Comparison of ENCODE assay signal across 27 cellular contexts in genomic region chr20:53971096-53971683, GRCh38.
"Had no signal": no experiment of that assay in that cellular context is flagged by ENCODE, and none has a peak within 500 bp of the region (broad histone marks: within the 10 kb centered on the region; RNA-seq: fewer than 3 reads in every experiment).

No MANE protein-coding gene starts in this region.

- H3K27ac ChIP-seq: colonic mucosa, epithelial cell of prostate, esophagus squamous epithelium, foreskin keratinocyte, gastroesophageal sphincter, heart left ventricle, hepatocyte, left lung, lower lobe of right lung had no signal

- H3K27me3 ChIP-seq: colonic mucosa, esophagus squamous epithelium, foreskin keratinocyte, gastroesophageal sphincter, heart left ventricle, hepatocyte, left lung had no signal

- FAIRE-seq: endometrium, frontal cortex, kidney had no signal

- H3K9me3 ChIP-seq: colonic mucosa, esophagus squamous epithelium, gastroesophageal sphincter, lower lobe of right lung had no signal

- H3K79me2 ChIP-seq: hepatocyte had no signal

- DNase-seq: colonic mucosa; cortex of kidney; effector CD8-positive, alpha-beta T cell; effector memory CD8-positive, alpha-beta T cell; endodermal cell; erythroblast; esophagus squamous epithelium; foreskin keratinocyte; heart left ventricle; hypothalamus; immature natural killer cell; islet precursor cell; kidney; kidney glomerular epithelial cell; left cardiac atrium; left lung; left ventricle myocardium superior; lower lobe of right lung; mesenchymal stem cell; mucosa of descending colon; naive B cell; naive thymus-derived CD8-positive, alpha-beta T cell had no signal

- H3K4me1 ChIP-seq: colonic mucosa, esophagus squamous epithelium, foreskin keratinocyte, gastroesophageal sphincter, heart left ventricle, left lung, lower lobe of right lung had no signal

- H3K36me3 ChIP-seq: colonic mucosa, esophagus squamous epithelium, gastroesophageal sphincter, heart left ventricle, left lung, lower lobe of right lung had no signal

- H2AFZ ChIP-seq: hepatocyte had no signal

- H3K4me2 ChIP-seq: hepatocyte had no signal

- H3K4me3 ChIP-seq: colonic mucosa, esophagus squamous epithelium, gastroesophageal sphincter, heart left ventricle, hepatocyte, left lung, lower lobe of right lung, mucosa of descending colon had no signal
